ENCODE assay signal across 18 cellular contexts in the genomic region with DNA sequence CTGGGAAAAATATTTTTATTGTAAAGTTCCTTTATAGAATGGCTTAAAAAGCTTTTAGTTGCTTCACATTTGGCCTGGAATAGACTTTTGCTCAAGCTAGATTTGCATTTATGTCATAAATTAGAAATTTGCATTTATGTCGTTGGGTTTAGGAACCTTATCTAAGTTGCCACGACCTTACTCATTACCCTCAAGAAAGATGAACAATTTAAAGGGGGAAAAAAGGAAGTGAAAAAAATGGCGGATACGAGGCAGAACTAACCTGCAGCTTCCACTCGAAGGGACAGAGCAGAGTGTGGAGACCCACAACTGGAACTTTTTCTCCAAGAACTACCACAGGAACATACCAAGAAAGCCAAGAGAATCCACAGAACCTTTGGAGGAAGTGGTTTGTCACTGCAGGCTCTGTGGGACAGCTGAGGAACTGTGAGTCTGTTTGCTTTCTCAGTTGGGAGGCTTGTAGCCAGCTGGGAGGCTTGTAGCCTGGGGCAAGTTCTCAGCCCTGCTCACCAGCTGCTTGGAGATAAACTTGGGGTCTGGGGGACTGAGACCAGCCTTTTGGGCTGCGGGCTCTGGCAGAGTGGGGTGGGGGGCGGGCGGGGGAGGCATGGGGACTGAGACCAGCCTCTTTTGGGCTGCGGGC.
"Had no signal": no experiment of that assay in that cellular context is flagged by ENCODE, and none has a peak within 500 bp of the region (broad histone marks: within the 10 kb centered on the region; RNA-seq: fewer than 3 reads in every experiment).

No MANE protein-coding gene starts in this region.

- H2AFZ ChIP-seq: hepatocyte had no signal

- H3K4me2 ChIP-seq: hepatocyte had no signal

- H3K4me3 ChIP-seq: gastroesophageal sphincter, hepatocyte, pancreas, upper lobe of left lung had no signal

- H3K27me3 ChIP-seq: brain microvascular endothelial cell, gastroesophageal sphincter, hepatocyte, pancreas, upper lobe of left lung had no signal

- H3K27ac ChIP-seq: brain microvascular endothelial cell, epithelial cell of prostate, gastroesophageal sphincter, hepatocyte, pancreas, upper lobe of left lung had no signal

- H3K79me2 ChIP-seq: hepatocyte had no signal

- ATAC-seq: activated CD8-positive, alpha-beta memory T cell treated with anti-CD3 and anti-CD28 coated beads, Interleukin-2, amount 10 ng/mL, durations not matched to agents 7 days and 5 days; gastroesophageal sphincter; left ventricle myocardium superior; pancreas; stimulated activated naive CD8-positive, alpha-beta T cell treated with anti-CD3 and anti-CD28 coated beads, Interleukin-15, Interleukin-2, amounts not matched to agents 100 U/mL and 50 U/mL, for 24 hours had no signal

- H3K27me3 Mint-ChIP-seq: activated CD8-positive, alpha-beta memory T cell treated with anti-CD3 and anti-CD28 coated beads, Interleukin-2, amount 10 ng/mL, durations not matched to agents 7 days and 5 days; activated T-cell treated with anti-CD3 and anti-CD28 coated beads, Interleukin-2, amount 50 U/mL, for 24 hours had no signal

- H3K36me3 Mint-ChIP-seq: activated CD8-positive, alpha-beta memory T cell treated with anti-CD3 and anti-CD28 coated beads, Interleukin-2, amount 10 ng/mL, durations not matched to agents 7 days and 5 days; activated naive CD8-positive, alpha-beta T cell had no signal

- H3K4me1 Mint-ChIP-seq: activated CD8-positive, alpha-beta memory T cell treated with anti-CD3 and anti-CD28 coated beads, Interleukin-2, amount 10 ng/mL, durations not matched to agents 7 days and 5 days had no signal

- DNase-seq: activated CD4-positive, alpha-beta T cell treated with anti-CD3 and anti-CD28 coated beads for 1 hour; activated CD4-positive, alpha-beta T cell treated with anti-CD3 and anti-CD28 coated beads, Interleukin-2, amount 50 U/mL, for 48 hours; activated CD8-positive, alpha-beta memory T cell treated with anti-CD3 and anti-CD28 coated beads, Interleukin-2, amount 10 ng/mL, durations not matched to agents 7 days and 5 days; activated gamma-delta T cell; activated T-cell treated with anti-CD3 and anti-CD28 coated beads, Interleukin-2, amount 50 U/mL, for 24 hours; brain microvascular endothelial cell; effector memory CD4-positive, alpha-beta T cell; left ventricle myocardium superior; pancreas; stimulated activated CD4-positive, alpha-beta T cell treated with anti-CD3 and anti-CD28 coated beads, Interleukin-4, amount 100 ng/mL, for 1 hour; stimulated activated CD8-positive, alpha-beta memory T cell treated with anti-CD3 and anti-CD28 coated beads, Interleukin-4, amount 100 ng/mL, for 48 hours; stimulated activated naive CD8-positive, alpha-beta T cell treated with anti-CD3 and anti-CD28 coated beads, Interleukin-15, Interleukin-2, amounts not matched to agents 100 U/mL and 50 U/mL, for 24 hours; upper lobe of left lung had no signal

- H3K36me3 ChIP-seq: brain microvascular endothelial cell, gastroesophageal sphincter, pancreas, upper lobe of left lung had no signal

- H3K9me3 ChIP-seq: gastroesophageal sphincter, pancreas had no signal

- H3K4me3 Mint-ChIP-seq: activated CD8-positive, alpha-beta memory T cell treated with anti-CD3 and anti-CD28 coated beads, Interleukin-2, amount 10 ng/mL, durations not matched to agents 7 days and 5 days; activated naive CD8-positive, alpha-beta T cell; activated T-cell treated with anti-CD3 and anti-CD28 coated beads, Interleukin-2, amount 50 U/mL, for 24 hours; neural crest cell had no signal

- H3K27ac Mint-ChIP-seq: activated CD8-positive, alpha-beta memory T cell treated with anti-CD3 and anti-CD28 coated beads, Interleukin-2, amount 10 ng/mL, durations not matched to agents 7 days and 5 days; activated naive CD8-positive, alpha-beta T cell; activated T-cell treated with anti-CD3 and anti-CD28 coated beads, Interleukin-2, amount 50 U/mL, for 24 hours had no signal

- H3K4me1 ChIP-seq: gastroesophageal sphincter, pancreas, upper lobe of left lung had no signal
